ENCODE assay signal across 12 cellular contexts in genomic region chr17:45384047-45384799, GRCh38. TPM values are rescaled to one million over a fixed set of nuclear protein-coding genes. Genes with fewer than 3 reads are reported as not detected.
DNase-seq lines count a peak whose midpoint lies in the region; ATAC-seq, FAIRE-seq and TF ChIP-seq lines count a peak whose summit lies in the region.
"Had no signal": no experiment of that assay in that cellular context is flagged by ENCODE, and none has a peak within 500 bp of the region (broad histone marks: within the 10 kb centered on the region; RNA-seq: fewer than 3 reads in every experiment).

No MANE protein-coding gene starts in this region.

- peak overlapping the region; percentile 75 for H3K27ac Mint-ChIP-seq in astrocyte (ENCODE audit: unreplicated experiment)

- no peaks in the 10 kb centered on the region for H3K9me3 Mint-ChIP-seq in astrocyte (ENCODE audit: unreplicated experiment)

- H3K27ac ChIP-seq in A673 (ENCODE audit: low read depth, low read length, poor library complexity, severe bottlenecking): no peak overlapping the region
- no peak overlapping the region for H3K27ac ChIP-seq in astrocyte (ENCODE audit: low read depth, low read length)
- H3K27ac ChIP-seq in upper lobe of left lung: no peak overlapping the region
- no peak overlapping the region for H3K27ac ChIP-seq in vagina

- WGBS in upper lobe of left lung, 2 donors: 54 to 55% methylated on average over 7 of the region's 7 CpGs

- no peak overlapping the region for H3K9ac ChIP-seq in astrocyte (ENCODE audit: low read length)

- H3K4me3 Mint-ChIP-seq in astrocyte (ENCODE audit: unreplicated experiment): peak overlapping the region; percentile 23

- no peaks in the 10 kb centered on the region for H4K20me1 ChIP-seq in astrocyte (ENCODE audit: insufficient read depth, low read length)

- peaks cover 26% of the 10 kb centered on the region for H3K27me3 Mint-ChIP-seq in astrocyte (ENCODE audit: low read depth, unreplicated experiment)

- CTCF ChIA-PET in A673 (lab: Charles Lee): interaction anchor here (0.5 to 1.7 kb wide), 3 partner anchors 105 to 107 kb away, joined by 3 to 14 read pairs (median 5); no protein-coding TSS in a partner anchor

- H3K36me3 Mint-ChIP-seq in astrocyte (ENCODE audit: low read depth, unreplicated experiment): no peaks in the 10 kb centered on the region

- TF ChIP-seq CTCF in A673 (conservative IDR thresholded peaks at IDR 0.05; ENCODE audit: low read depth, low read length) (no peak), astrocyte (IDR thresholded peaks at IDR 0.05; ENCODE audit: insufficient read depth, low read depth, low read length) (no peak), upper lobe of left lung (IDR thresholded peaks at IDR 0.05) (peak in 1 of 6 experiments; percentile 4), vagina (IDR thresholded peaks at IDR 0.05) (no peak)

- no peak overlapping the region for H3K4me3 ChIP-seq in A673 (ENCODE audit: low read depth, low read length, poor library complexity, severe bottlenecking)
- no peak overlapping the region for H3K4me3 ChIP-seq in astrocyte (ENCODE audit: insufficient read depth, low read depth, low read length)
- H3K4me3 ChIP-seq in upper lobe of left lung: no peak overlapping the region
- no peak overlapping the region for H3K4me3 ChIP-seq in vagina

- peaks cover 24% of the 10 kb centered on the region for H3K4me1 Mint-ChIP-seq in astrocyte (ENCODE audit: low read depth, unreplicated experiment)

- no TSS peak for BruUV-seq in A673 (replicated peaks; lab: Mats Ljungman, UMichigan)

- no peaks in the 10 kb centered on the region for H3K27me3 ChIP-seq in A673 (replicated peaks; ENCODE audit: insufficient read depth, low read depth, low read length, poor library complexity)
- peaks cover 3% of the 10 kb centered on the region for H3K27me3 ChIP-seq in astrocyte (ENCODE audit: insufficient read depth, low read length)
- no peaks in the 10 kb centered on the region for H3K27me3 ChIP-seq in upper lobe of left lung
- H3K27me3 ChIP-seq in vagina: no peaks in the 10 kb centered on the region

- intact Hi-C loops in A673 (cut with micrococcal nuclease; ENCODE audit: unreplicated experiment) (loop anchor here (10.0 kb wide), 1 partner anchor 249 kb away; the partner anchor contains the start of genes ACBD4 and PLCD3), vagina (cut with DNase I) (no loop called here)

- H3K4me1 ChIP-seq in A673 (ENCODE audit: insufficient read depth, low read length, poor library complexity, severe bottlenecking): no peaks in the 10 kb centered on the region
- H3K4me1 ChIP-seq in astrocyte (ENCODE audit: insufficient read depth, low read length): peaks cover 9% of the 10 kb centered on the region
- H3K4me1 ChIP-seq in upper lobe of left lung: peaks cover 3 to 11% (median 7%) of the 10 kb centered on the region in 4 donors
- peaks cover 4% of the 10 kb centered on the region for H3K4me1 ChIP-seq in vagina

- no peak for TF ChIP-seq POLR2A in upper lobe of left lung (IDR thresholded peaks at IDR 0.05)
- TF ChIP-seq POLR2A in vagina (IDR thresholded peaks at IDR 0.05): no peak

- no peaks in the 10 kb centered on the region for H3K79me2 ChIP-seq in astrocyte (ENCODE audit: insufficient read depth, low read length)

- H2AFZ ChIP-seq in astrocyte (ENCODE audit: low read depth, low read length): no peak overlapping the region

- FAIRE-seq in astrocyte (lab: Jason Lieb, UNC): no peak
- FAIRE-seq: bronchial epithelial cell, TTC549 had no signal

- DNase-seq in A673 (ENCODE audit: low spot score) (peak; percentile 36), GDM1 (lab: John Stamatoyannopoulos, UW) (peak; percentile 32), NOMO-1 treated with DMSO at 0.1 percent for 48 hours (lab: John Stamatoyannopoulos, UW; ENCODE audit: unreplicated experiment) (peak; percentile 45), astrocyte (ENCODE audit: low read depth) (no peak), upper lobe of left lung (no peak), anterior cingulate cortex (lab: John Stamatoyannopoulos, UW) (no peak), vagina (ENCODE audit: extremely low spot score in 2 of 2) (no peak)
- DNase-seq: activated T-cell treated with anti-CD3 and anti-CD28 coated beads for 4 hours, NCI-H748 treated with DMSO at 0.1 percent for 48 hours had no signal

- POLR2A ChIA-PET in A673 (lab: Charles Lee; ENCODE audit: low non-redundant PET): no interaction called here

- ATAC-seq in upper lobe of left lung (ENCODE audit: low FRiP score in 2 of 2): no peak
- ATAC-seq in GM21360 (IDR thresholded peaks at IDR 0.05; ENCODE audit: unreplicated experiment): no peak

- H3K36me3 ChIP-seq in A673 (ENCODE audit: insufficient read depth, low read length, poor library complexity, severe bottlenecking) (no peaks in the 10 kb centered on the region), astrocyte (ENCODE audit: insufficient read depth, low read length) (no peaks in the 10 kb centered on the region), upper lobe of left lung (no peaks in the 10 kb centered on the region), vagina (no peaks in the 10 kb centered on the region)

- TF ChIP-seq EP300 in upper lobe of left lung (IDR thresholded peaks at IDR 0.05): no peak

- no peaks in the 10 kb centered on the region for H3K9me3 ChIP-seq in A673 (ENCODE audit: low read depth, low read length, poor library complexity, severe bottlenecking)
- H3K9me3 ChIP-seq in astrocyte (ENCODE audit: insufficient read depth, low read depth, low read length): no peaks in the 10 kb centered on the region
- H3K9me3 ChIP-seq in upper lobe of left lung: no peaks in the 10 kb centered on the region
- no peaks in the 10 kb centered on the region for H3K9me3 ChIP-seq in vagina

- H3K4me2 ChIP-seq in astrocyte (ENCODE audit: low read length): no peak overlapping the region

RNA-seq across cellular contexts. Expression of gene ARHGAP27, which starts 48.4 kb away (rescaled TPM):
- total RNA-seq in A673 (2021) (0.17 TPM in 2 replicates), astrocyte (4.4 and 10.0 TPM in 2 replicates), upper lobe of left lung (100 to 1,000 TPM in 1 of 6 donors, 10 to 100 TPM in 5; 46.1 to 243 (median 81.4) TPM), vagina (80.0 TPM)

Comparison
In these comparisons a context has a peak if more than half of its experiments do, and no peak if none do; other contexts are left out.
1. DNase-seq: peak in A673 (single experiment), GDM1 (single experiment) and NOMO-1 treated with DMSO at 0.1 percent for 48 hours (single experiment); none in astrocyte (single experiment), upper lobe of left lung (0 of 2), anterior cingulate cortex (0 of 58) and vagina (0 of 2).